Comparison of ENCODE assay signal across 8 cellular contexts in the genomic region with DNA sequence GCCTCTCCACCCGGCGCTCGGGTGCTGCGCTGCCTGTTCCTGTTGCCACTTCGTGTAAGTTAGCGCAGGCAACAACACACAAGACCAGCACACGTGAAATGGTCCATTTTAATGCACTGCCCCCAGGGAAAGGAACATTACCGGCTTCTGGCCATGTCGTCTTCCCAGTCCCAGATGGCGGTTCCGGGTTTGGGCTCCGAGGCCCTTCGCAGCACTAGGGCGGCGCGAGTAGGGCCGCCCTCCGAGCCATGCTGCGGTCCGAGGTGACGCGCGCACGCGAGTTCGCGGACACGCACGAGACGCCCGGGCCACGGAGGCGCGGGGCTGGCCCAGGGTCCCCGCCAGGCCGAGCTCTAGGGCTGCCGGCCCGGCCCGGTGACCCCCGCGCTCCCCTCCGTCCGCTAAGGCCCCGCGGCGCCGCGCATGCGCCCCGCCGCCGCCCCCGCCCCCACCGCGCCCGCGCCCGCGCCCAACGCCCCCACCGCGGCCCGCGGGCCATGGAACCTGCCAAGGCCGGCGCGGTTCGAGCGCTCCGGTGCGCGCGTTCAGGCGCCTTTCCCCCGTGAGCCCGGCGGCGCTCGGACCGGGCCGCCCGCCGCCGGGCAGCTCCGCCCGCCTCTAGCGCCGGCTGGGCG. TPM values are rescaled to one million over a fixed set of nuclear protein-coding genes. Genes with fewer than 3 reads are reported as not detected.
DNase-seq lines count a peak whose midpoint lies in the region; ATAC-seq and TF ChIP-seq lines count a peak whose summit lies in the region.

No MANE protein-coding gene starts in this region.

- peak overlapping the region; percentile 91 for H3K27ac ChIP-seq in CD4-positive, alpha-beta T cell (ENCODE audit: low read depth, low read length)
- H3K27ac ChIP-seq in RWPE1: peak overlapping the region; percentile 93
- peak overlapping the region; percentile 89 for H3K27ac ChIP-seq in osteoblast (ENCODE audit: low read depth, low read length)
- H3K27ac ChIP-seq in tibial artery: peak overlapping the region; percentile 87 to 98

- no peaks in the 10 kb centered on the region for H3K27me3 ChIP-seq in CD4-positive, alpha-beta T cell (ENCODE audit: control insufficient read depth, insufficient read depth, low read length)
- no peaks in the 10 kb centered on the region for H3K27me3 ChIP-seq in osteoblast (ENCODE audit: insufficient read depth, low read length)
- H3K27me3 ChIP-seq in tibial artery: no peaks in the 10 kb centered on the region

- TF ChIP-seq CTCF in CD4-positive, alpha-beta T cell (IDR thresholded peaks at IDR 0.05): no peak
- no peak for TF ChIP-seq CTCF in RWPE1 (conservative IDR thresholded peaks at IDR 0.05; ENCODE audit: low read depth)
- TF ChIP-seq CTCF in osteoblast (IDR thresholded peaks at IDR 0.05; ENCODE audit: extremely low read depth, low read depth, low read length): no peak
- no peak for TF ChIP-seq CTCF in tibial artery (IDR thresholded peaks at IDR 0.05)

- H3K36me3 Mint-ChIP-seq in CD4-positive, alpha-beta T cell (ENCODE audit: low read depth): peaks cover 17% of the 10 kb centered on the region
- H3K36me3 Mint-ChIP-seq in activated naive CD4-positive, alpha-beta T cell treated with anti-CD3 and anti-CD28 coated beads, Interleukin-2, amount 10 ng/mL, durations not matched to agents 7 days and 5 days: peaks cover 20% of the 10 kb centered on the region

- POLR2A ChIA-PET in CD4-positive, alpha-beta T cell (lab: Charles Lee): interaction anchor here (1.2 to 2.3 kb wide), 3 partner anchors 10 to 101 kb away, joined by 5 to 12 read pairs (median 7); no protein-coding TSS in a partner anchor
- POLR2A ChIA-PET in RWPE1 (lab: Yijun Ruan, JAX; ENCODE audit: low non-redundant PET): interaction anchor here (0.6 kb wide), 1 partner anchor 14 kb away, joined by 5 read pairs; no protein-coding TSS in a partner anchor

- H3K4me1 ChIP-seq in osteoblast (ENCODE audit: insufficient read depth, low read length) (peaks cover 9% of the 10 kb centered on the region), tibial artery (peaks cover 4 to 32% (median 19%) of the 10 kb centered on the region in 4 donors)

- H3K4me1 Mint-ChIP-seq in CD4-positive, alpha-beta T cell (ENCODE audit: low read depth): peaks cover 58% of the 10 kb centered on the region
- H3K4me1 Mint-ChIP-seq in activated naive CD4-positive, alpha-beta T cell treated with anti-CD3 and anti-CD28 coated beads, Interleukin-2, amount 10 ng/mL, durations not matched to agents 7 days and 5 days: peaks cover 53% of the 10 kb centered on the region

- peak overlapping the region; percentile 98 for H2AFZ ChIP-seq in osteoblast (ENCODE audit: low read length)

- no peaks in the 10 kb centered on the region for H3K27me3 Mint-ChIP-seq in CD4-positive, alpha-beta T cell
- no peaks in the 10 kb centered on the region for H3K27me3 Mint-ChIP-seq in activated naive CD4-positive, alpha-beta T cell treated with anti-CD3 and anti-CD28 coated beads, Interleukin-2, amount 10 ng/mL, durations not matched to agents 7 days and 5 days

- H3K36me3 ChIP-seq in osteoblast (ENCODE audit: insufficient read depth, low read length): no peaks in the 10 kb centered on the region
- H3K36me3 ChIP-seq in tibial artery: no peaks in the 10 kb centered on the region

- CTCF ChIA-PET in CD4-positive, alpha-beta T cell (lab: Charles Lee): interaction anchor here (4.2 kb wide), 1 partner anchor 19 kb away, joined by 27 read pairs; no protein-coding TSS in a partner anchor
- CTCF ChIA-PET in RWPE1 (lab: Yijun Ruan, JAX): interaction anchor here (0.6 kb wide), 1 partner anchor 16 kb away, joined by 3 read pairs; no protein-coding TSS in a partner anchor
- CTCF ChIA-PET in activated naive CD4-positive, alpha-beta T cell treated with anti-CD3 and anti-CD28 coated beads, Interleukin-2, amount 10 ng/mL, durations not matched to agents 7 days and 5 days (lab: Charles Lee): interaction anchor here (4.6 kb wide), 1 partner anchor 19 kb away, joined by 41 read pairs; no protein-coding TSS in a partner anchor

- H3K4me3 ChIP-seq in osteoblast (ENCODE audit: insufficient read depth, low read length) (peak overlapping the region; percentile 98), tibial artery (peak overlapping the region; percentile 67 to 89)

- intact Hi-C loops in CD4-positive, alpha-beta T cell (cut with DNase I, micrococcal nuclease): loop anchor here (2.0 to 10.0 kb wide), 5 partner anchors 19 to 1607 kb away; partner anchors contain the start of genes MBP (in 1 of the 2) and TSHZ1 (in 1 of the 2)
- intact Hi-C loops in tibial artery (cut with DNase I; ENCODE audit: low total_unique reads): no loop called here

- peak overlapping the region; percentile 98 for H3K4me2 ChIP-seq in osteoblast (ENCODE audit: insufficient read depth, low read length)

- peak overlapping the region; percentile 96 for H3K27ac Mint-ChIP-seq in CD4-positive, alpha-beta T cell
- H3K27ac Mint-ChIP-seq in activated naive CD4-positive, alpha-beta T cell treated with anti-CD3 and anti-CD28 coated beads, Interleukin-2, amount 10 ng/mL, durations not matched to agents 7 days and 5 days: peak overlapping the region; percentile 95

- H3K79me2 ChIP-seq in osteoblast (ENCODE audit: insufficient read depth, low read length): peaks cover 75% of the 10 kb centered on the region

- H4K20me1 ChIP-seq in osteoblast (ENCODE audit: insufficient read depth, low read length): peaks cover 8% of the 10 kb centered on the region

- H3K4me3 Mint-ChIP-seq in CD4-positive, alpha-beta T cell: peak overlapping the region; percentile 96
- peak overlapping the region; percentile 90 for H3K4me3 Mint-ChIP-seq in activated naive CD4-positive, alpha-beta T cell treated with anti-CD3 and anti-CD28 coated beads, Interleukin-2, amount 10 ng/mL, durations not matched to agents 7 days and 5 days

- ATAC-seq in CD4-positive, alpha-beta T cell (ENCODE audit: poor library complexity): peak; percentile 69
- ATAC-seq in GM19324 (IDR thresholded peaks at IDR 0.05; ENCODE audit: low FRiP score, unreplicated experiment) (peak; percentile 55), HG03442 (IDR thresholded peaks at IDR 0.05; ENCODE audit: unreplicated experiment) (peak; percentile 35)

- peak; percentile 44 to 69 (median 56) for DNase-seq in CD4-positive, alpha-beta T cell
- peak; percentile 70 for DNase-seq in RWPE1 (ENCODE audit: low spot score)
- DNase-seq in activated naive CD4-positive, alpha-beta T cell treated with anti-CD3 and anti-CD28 coated beads, Interleukin-2, amount 10 ng/mL, durations not matched to agents 7 days and 5 days: peak; percentile 73
- DNase-seq in globus pallidus (ENCODE audit: low spot score): peak; percentile 59
- peak; percentile 96 for DNase-seq in osteoblast (ENCODE audit: insufficient read length, low spot score, missing footprints)
- DNase-seq in tibial artery: peak; percentile 47 to 78

- no peaks in the 10 kb centered on the region for H3K9me3 ChIP-seq in CD4-positive, alpha-beta T cell (ENCODE audit: control insufficient read depth, low read length)
- H3K9me3 ChIP-seq in osteoblast (ENCODE audit: low read depth, low read length) (no peaks in the 10 kb centered on the region), tibial artery (no peaks in the 10 kb centered on the region)

- no peaks in the 10 kb centered on the region for H3K9me3 Mint-ChIP-seq in CD4-positive, alpha-beta T cell
- no peaks in the 10 kb centered on the region for H3K9me3 Mint-ChIP-seq in activated naive CD4-positive, alpha-beta T cell treated with anti-CD3 and anti-CD28 coated beads, Interleukin-2, amount 10 ng/mL, durations not matched to agents 7 days and 5 days

RNA-seq across cellular contexts. Expression of gene ZNF236, which starts 0.4 kb away (rescaled TPM):
- total RNA-seq in CD4-positive, alpha-beta T cell: 10 to 100 TPM; 25.7 to 27.9 TPM
- 11.6 and 14.7 TPM in 2 replicates for total RNA-seq in osteoblast

Comparison
In these comparisons a context has a peak if more than half of its experiments do, and no peak if none do; other contexts are left out.
1. Peak in every context shown above with its lines: DNase-seq, ATAC-seq, H3K4me3 ChIP-seq and H3K27ac ChIP-seq.